ENCODE assay signal across 17 cellular contexts in the genomic region with DNA sequence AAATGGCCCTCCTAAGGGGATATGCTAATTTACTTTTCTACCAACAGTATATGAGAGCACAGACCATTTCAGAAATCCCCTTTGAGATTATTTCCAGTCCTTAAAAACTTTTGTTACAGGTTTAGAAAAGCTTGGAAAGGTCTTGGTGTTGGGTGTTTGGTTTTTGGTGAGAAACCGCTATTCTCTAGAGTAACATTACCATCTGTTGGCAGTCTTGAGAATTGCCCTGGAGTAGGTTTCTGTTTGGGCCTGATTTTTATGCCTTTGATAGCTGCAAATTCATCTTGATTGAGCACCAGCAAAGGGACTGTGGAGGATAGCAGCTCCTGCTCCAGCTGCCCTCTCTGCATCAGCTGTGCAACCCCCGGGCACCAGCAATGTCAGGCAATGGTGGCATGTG. TPM values are rescaled to one million over a fixed set of nuclear protein-coding genes. Genes with fewer than 3 reads are reported as not detected.
A peak's percentile ranks its signal among the peaks of the same experiment; 100 is the strongest.
DNase-seq lines count a peak whose midpoint lies in the region; ATAC-seq and TF ChIP-seq lines count a peak whose summit lies in the region.
"Had no signal": no experiment of that assay in that cellular context is flagged by ENCODE, and none has a peak within 500 bp of the region (broad histone marks: within the 10 kb centered on the region; RNA-seq: fewer than 3 reads in every experiment).

No MANE protein-coding gene starts in this region.

- no peak for TF ChIP-seq POLR2A in esophagus muscularis mucosa (IDR thresholded peaks at IDR 0.05; ENCODE audit: low read depth)

- peak; percentile 15 for DNase-seq in ELR (ENCODE audit: low read depth)
- no peak for DNase-seq in neural progenitor cell (ENCODE audit: low spot score)
- DNase-seq in T-helper 2 cell = no peak
- no peak for DNase-seq in esophagus muscularis mucosa (ENCODE audit: extremely low spot score)
- DNase-seq: activated naive CD4-positive, alpha-beta T cell treated with anti-CD3 and anti-CD28 coated beads, Interleukin-2, amount 50 U/mL, for 16 hours; glutamatergic neuron; left colon; NCI-H1092; NCI-H510A treated with DMSO at 0.1 percent for 48 hours; spleen had no signal

- H3K4me3 Mint-ChIP-seq in neural progenitor cell = no peak overlapping the region
- H3K4me3 Mint-ChIP-seq: dendritic cell treated with granulocyte-macrophage colony-stimulating factor and Interleukin-4, amounts not matched to agents 40 ng/mL and 50 ng/mL, for 4 days had no signal

- H3K4me2 ChIP-seq in Loucy (ENCODE audit: low read depth, low read length, poor library complexity, severe bottlenecking) = no peak overlapping the region
- no peak overlapping the region for H3K4me2 ChIP-seq in neural progenitor cell

- 95% methylated on average over 2 of the region's 2 CpGs for WGBS in esophagus muscularis mucosa

- H3K27ac ChIP-seq in cingulate gyrus (ENCODE audit: low read depth, low read length) (peak overlapping the region; percentile 19), neural progenitor cell (no peak overlapping the region), esophagus muscularis mucosa (replicated peaks in 1 of 4) (no peak overlapping the region)
- H3K27ac ChIP-seq: spleen, thoracic aorta had no signal

- no peak overlapping the region for H2AFZ ChIP-seq in Loucy (ENCODE audit: low read length)
- no peak overlapping the region for H2AFZ ChIP-seq in neural progenitor cell (replicated peaks)

- no peaks in the 10 kb centered on the region for H3K9me3 Mint-ChIP-seq in neural progenitor cell
- H3K9me3 Mint-ChIP-seq: dendritic cell treated with granulocyte-macrophage colony-stimulating factor and Interleukin-4, amounts not matched to agents 40 ng/mL and 50 ng/mL, for 4 days had no signal

- no peak overlapping the region for H3K9ac ChIP-seq in Loucy (ENCODE audit: low read depth, low read length, poor library complexity, severe bottlenecking)
- H3K9ac ChIP-seq in neural progenitor cell = no peak overlapping the region

- H3K36me3 ChIP-seq in Loucy (ENCODE audit: insufficient read depth, low read length) (peaks cover 18% of the 10 kb centered on the region; the same call in 1 of the 2 replicates), neural progenitor cell (no peaks in the 10 kb centered on the region), esophagus muscularis mucosa (peaks cover 7 to 39% (median 26%) of the 10 kb centered on the region in 4 donors)

- H3K4me1 ChIP-seq in Loucy (ENCODE audit: insufficient read depth, low read length, poor library complexity, severe bottlenecking) (peaks cover 5% of the 10 kb centered on the region), neural progenitor cell (peaks cover 16% of the 10 kb centered on the region), esophagus muscularis mucosa (peaks cover 0 to 42% (median 36%) of the 10 kb centered on the region in 4 donors)

- H3K27ac Mint-ChIP-seq in neural progenitor cell = no peak overlapping the region
- H3K27ac Mint-ChIP-seq: dendritic cell treated with granulocyte-macrophage colony-stimulating factor and Interleukin-4, amounts not matched to agents 40 ng/mL and 50 ng/mL, for 4 days had no signal

- H3K27me3 ChIP-seq in Loucy (ENCODE audit: insufficient read depth, low read length, poor library complexity, severe bottlenecking) (no peaks in the 10 kb centered on the region), neural progenitor cell (no peaks in the 10 kb centered on the region), esophagus muscularis mucosa (no peaks in the 10 kb centered on the region)
- H3K27me3 ChIP-seq: spleen had no signal

- H3K9me3 ChIP-seq in Loucy (ENCODE audit: insufficient read depth, low read depth, low read length) (no peaks in the 10 kb centered on the region), neural progenitor cell (ENCODE audit: low read depth) (no peaks in the 10 kb centered on the region), esophagus muscularis mucosa (no peaks in the 10 kb centered on the region)
- H3K9me3 ChIP-seq: spleen, thoracic aorta had no signal

- peaks cover 22% of the 10 kb centered on the region for H3K4me1 Mint-ChIP-seq in neural progenitor cell

- peaks cover 11% of the 10 kb centered on the region for H3K36me3 Mint-ChIP-seq in neural progenitor cell

- peaks cover 8% of the 10 kb centered on the region; the same call in 1 of the 2 replicates for H3K79me2 ChIP-seq in Loucy (ENCODE audit: insufficient read depth, low read length)
- peaks cover 12% of the 10 kb centered on the region for H3K79me2 ChIP-seq in neural progenitor cell (ENCODE audit: low read depth)

- peaks cover 3% of the 10 kb centered on the region for H3K27me3 Mint-ChIP-seq in neural progenitor cell (ENCODE audit: insufficient read depth, low read depth)
- H3K27me3 Mint-ChIP-seq: dendritic cell treated with granulocyte-macrophage colony-stimulating factor and Interleukin-4, amounts not matched to agents 40 ng/mL and 50 ng/mL, for 4 days had no signal

- TF ChIP-seq CTCF in Loucy (conservative IDR thresholded peaks at IDR 0.05; ENCODE audit: low read length) (peak; percentile 43), neural progenitor cell (IDR thresholded peaks at IDR 0.05) (peak; percentile 13), esophagus muscularis mucosa (IDR thresholded peaks at IDR 0.05) (no peak)

- H3K9me2 ChIP-seq in Loucy (replicated peaks; ENCODE audit: low read depth, low read length) = no peaks in the 10 kb centered on the region

- H4K20me1 ChIP-seq in Loucy (ENCODE audit: insufficient read depth, low read length, poor library complexity, severe bottlenecking) (no peaks in the 10 kb centered on the region), neural progenitor cell (ENCODE audit: low read depth) (peaks cover 21% of the 10 kb centered on the region)

- no peak overlapping the region for H3K4me3 ChIP-seq in Loucy (ENCODE audit: low read length, poor library complexity, severe bottlenecking)
- H3K4me3 ChIP-seq in neural progenitor cell = no peak overlapping the region
- H3K4me3 ChIP-seq in esophagus muscularis mucosa = no peak overlapping the region
- H3K4me3 ChIP-seq: spleen, thoracic aorta had no signal

- intact Hi-C loops in esophagus muscularis mucosa (cut with DNase I) = loop anchor here (10.0 kb wide), 1 partner anchor 267 kb away; no protein-coding TSS in a partner anchor

- H3F3A ChIP-seq in Loucy (ENCODE audit: low read depth) (no peaks in the 10 kb centered on the region), neural progenitor cell (ENCODE audit: low read depth) (peaks cover 16% of the 10 kb centered on the region)

- ATAC-seq in HG03097 (IDR thresholded peaks at IDR 0.05; ENCODE audit: low FRiP score, unreplicated experiment) (no peak), GM18511 (IDR thresholded peaks at IDR 0.05; ENCODE audit: unreplicated experiment) (no peak)
- ATAC-seq: left colon, Right ventricle myocardium inferior had no signal

- TF ChIP-seq EP300 in esophagus muscularis mucosa (IDR thresholded peaks at IDR 0.05) = no peak

RNA-seq across cellular contexts. Expression of a gene that starts 8.0 kb away (rescaled TPM):
- total RNA-seq in neural progenitor cell (ENCODE audit: low replicate concordance) = 23.4 and 33.1 TPM in 2 replicates
- 10 to 100 TPM; 15.0 to 45.3 (median 23.0) TPM for total RNA-seq in esophagus muscularis mucosa

RNA-seq across cellular contexts. Expression of a gene that starts 8.3 kb away (rescaled TPM):
- total RNA-seq in neural progenitor cell (ENCODE audit: low replicate concordance) (9.4 and 10.7 TPM in 2 replicates), esophagus muscularis mucosa (1 to 10 TPM in 1 of 4 donors, under 1 TPM in 3; 0.42 to 1.5 (median 0.62) TPM)

RNA-seq across cellular contexts. Expression of a gene that starts 39.3 kb away (rescaled TPM):
- 0.03 and 0.04 TPM in 2 replicates for total RNA-seq in neural progenitor cell (ENCODE audit: low replicate concordance)
- total RNA-seq in esophagus muscularis mucosa = 10 to 100 TPM in 2 of 4 donors, 1 to 10 TPM in 2; 7.8 to 27.2 (median 15.4) TPM

Comparison
In these comparisons a context has a peak if more than half of its experiments do, and no peak if none do; other contexts are left out.
1. CTCF ChIP-seq: peak in Loucy (single experiment) and neural progenitor cell (single experiment); none in esophagus muscularis mucosa (0 of 3).